In genomic region chr4:6410078-6410477, GRCh38 we compare ENCODE assay signal across 18 cellular contexts.
DNase-seq lines count a peak whose midpoint lies in the region; ATAC-seq, FAIRE-seq and TF ChIP-seq lines count a peak whose summit lies in the region.
"Had no signal": no experiment of that assay in that cellular context is flagged by ENCODE, and none has a peak within 500 bp of the region (broad histone marks: within the 10 kb centered on the region; RNA-seq: fewer than 3 reads in every experiment).

No MANE protein-coding gene starts in this region.

- no peak for ATAC-seq in GM21529 (IDR thresholded peaks at IDR 0.05; ENCODE audit: unreplicated experiment)
- ATAC-seq: T-cell had no signal

- H3K4me3 ChIP-seq in BLaER1 (no peak overlapping the region), kidney (ENCODE audit: low read length in 2 of 2) (no peak overlapping the region)
- H3K4me3 ChIP-seq in BLaER1 treated with 17β-estradiol and CSF1 and Interleukin-3, amounts not matched to agents 10 nM and 100 nM = no peak overlapping the region
- H3K4me3 ChIP-seq: Peyer's patch, SJCRH30 had no signal

- H4K20me1 ChIP-seq in BLaER1 = no peaks in the 10 kb centered on the region
- no peaks in the 10 kb centered on the region for H4K20me1 ChIP-seq in BLaER1 treated with 17β-estradiol and CSF1 and Interleukin-3, amounts not matched to agents 10 nM and 100 nM

- no peak overlapping the region for H3K27ac ChIP-seq in BLaER1
- no peak overlapping the region for H3K27ac ChIP-seq in BLaER1 treated with 17β-estradiol and CSF1 and Interleukin-3, amounts not matched to agents 10 nM and 100 nM
- no peak overlapping the region for H3K27ac ChIP-seq in kidney (ENCODE audit: low read depth in 2 of 2, low read length in 2 of 2)
- H3K27ac ChIP-seq: Peyer's patch, SJCRH30 had no signal

- H3K27me3 ChIP-seq in BLaER1 = no peaks in the 10 kb centered on the region
- H3K27me3 ChIP-seq in BLaER1 treated with 17β-estradiol and CSF1 and Interleukin-3, amounts not matched to agents 10 nM and 100 nM = no peaks in the 10 kb centered on the region
- H3K27me3 ChIP-seq: Peyer's patch had no signal

- no peak for FAIRE-seq in kidney (lab: Jason Lieb, UNC)

- H3K4me2 ChIP-seq in BLaER1 = peak overlapping the region; percentile 40; the same call in 1 of the 2 replicates
- H3K4me2 ChIP-seq in BLaER1 treated with 17β-estradiol and CSF1 and Interleukin-3, amounts not matched to agents 10 nM and 100 nM = peak overlapping the region in 6 of 11 experiments; percentile 17 to 42 (median 22); a peak in 7 of 22 replicates

- DNase-seq in kidney = peak; percentile 41
- peak; percentile 52 for DNase-seq in posterior vena cava (ENCODE audit: low spot score)
- DNase-seq in stimulated activated naive CD4-positive, alpha-beta T cell treated with Interleukin-2 at 50 U/mL for 16 hours (lab: John Stamatoyannopoulos, UW) = no peak
- DNase-seq in RPMI8226 = no peak
- DNase-seq: Caco-2; CD4-positive, alpha-beta memory T cell; DMS153; Karpas-422; MV-4-11; NCI-H1105 treated with DMSO at 0.1 percent for 48 hours; NCI-H2029 treated with DMSO at 0.1 percent for 48 hours; NCI-H446 treated with DMSO at 0.1 percent for 48 hours; SJCRH30; T-cell had no signal

- peaks cover 10% of the 10 kb centered on the region; the same call in 1 of the 2 replicates for H3K9me3 ChIP-seq in BLaER1
- H3K9me3 ChIP-seq in BLaER1 treated with 17β-estradiol and CSF1 and Interleukin-3, amounts not matched to agents 10 nM and 100 nM (replicated peaks in 1 of 11) = peaks cover 0 to 23% (median 15%) of the 10 kb centered on the region in 11 experiments; a peak in 18 of 22 replicates
- no peaks in the 10 kb centered on the region for H3K9me3 ChIP-seq in kidney (ENCODE audit: control insufficient read depth in 1 of 2, low read length in 2 of 2)
- H3K9me3 ChIP-seq: Caco-2, Peyer's patch, SJCRH30 had no signal

- H3K9ac ChIP-seq in BLaER1 = no peak overlapping the region
- no peak overlapping the region for H3K9ac ChIP-seq in BLaER1 treated with 17β-estradiol and CSF1 and Interleukin-3, amounts not matched to agents 10 nM and 100 nM
- no peak overlapping the region for H3K9ac ChIP-seq in kidney (ENCODE audit: low read length in 2 of 2)

- H3K36me3 ChIP-seq in BLaER1 (no peaks in the 10 kb centered on the region), kidney (ENCODE audit: control insufficient read depth in 1 of 2, insufficient read depth in 2 of 2, low read length in 2 of 2) (no peaks in the 10 kb centered on the region)
- no peaks in the 10 kb centered on the region for H3K36me3 ChIP-seq in BLaER1 treated with 17β-estradiol and CSF1 and Interleukin-3, amounts not matched to agents 10 nM and 100 nM
- H3K36me3 ChIP-seq: Peyer's patch, SJCRH30 had no signal

- peaks cover 17% of the 10 kb centered on the region for H3K4me1 ChIP-seq in BLaER1
- peaks cover 0 to 18% (median 9%) of the 10 kb centered on the region in 10 experiments; a peak in 12 of 20 replicates for H3K4me1 ChIP-seq in BLaER1 treated with 17β-estradiol and CSF1 and Interleukin-3, amounts not matched to agents 10 nM and 100 nM
- no peaks in the 10 kb centered on the region for H3K4me1 ChIP-seq in kidney (ENCODE audit: control insufficient read depth in 1 of 2, insufficient read depth in 1 of 2, low read depth in 1 of 2, low read length in 2 of 2)
- H3K4me1 ChIP-seq: Caco-2, Peyer's patch, SJCRH30 had no signal

- no peak for TF ChIP-seq CTCF in kidney (IDR thresholded peaks at IDR 0.05; ENCODE audit: borderline replicate concordance, extremely low read depth, insufficient read depth)

- intact Hi-C loops in kidney (cut with DNase I) (no loop called here), posterior vena cava (cut with DNase I) (no loop called here)

Comparison
In these comparisons a context has a peak if more than half of its experiments do, and no peak if none do; other contexts are left out.
1. DNase-seq: peak in kidney (single experiment) and posterior vena cava (single experiment); none in stimulated activated naive CD4-positive, alpha-beta T cell treated with Interleukin-2 at 50 U/mL for 16 hours (single experiment) and RPMI8226 (single experiment).